ENCODE assay signal across 1 cellular context in genomic region chr9:129583308-129584038, GRCh38.
TF ChIP-seq lines count a peak whose summit lies in the region.

No MANE protein-coding gene starts in this region.

TF ChIP-seq in GM12878, 131 proteins besides CTCF, POLR2A, EP300 and RAD21:
- TF ChIP-seq IRF4 (IDR thresholded peaks at IDR 0.05; ENCODE audit: low read depth, low read length): no peak
- no peak for TF ChIP-seq SREBF1 (IDR thresholded peaks at IDR 0.05; ENCODE audit: low read length)
- TF ChIP-seq PAX8 (IDR thresholded peaks at IDR 0.05): no peak
- no peak for TF ChIP-seq TAF1 (IDR thresholded peaks at IDR 0.05; ENCODE audit: borderline replicate concordance, low read depth, low read length)
- no peak for TF ChIP-seq SRF (IDR thresholded peaks at IDR 0.05; ENCODE audit: low read depth in 2 of 2, low read length in 2 of 2)
- TF ChIP-seq TCF12 (IDR thresholded peaks at IDR 0.05; ENCODE audit: low read depth, low read length): no peak
- no peak for TF ChIP-seq MYC (IDR thresholded peaks at IDR 0.05; ENCODE audit: insufficient read depth, insufficient read length, insufficient replicate concordance, low read length, severe bottlenecking)
- no peak for TF ChIP-seq ZNF687 (IDR thresholded peaks at IDR 0.05)
- no peak for TF ChIP-seq MEF2B (IDR thresholded peaks at IDR 0.05; ENCODE audit: partially characterized antibody, poor library complexity, severe bottlenecking)
- no peak for TF ChIP-seq NBN (IDR thresholded peaks at IDR 0.05)
TF ChIP-seq in GM12878: peak in this region for 0.
